8 cellular contexts compared by ENCODE assay signal in the genomic region with DNA sequence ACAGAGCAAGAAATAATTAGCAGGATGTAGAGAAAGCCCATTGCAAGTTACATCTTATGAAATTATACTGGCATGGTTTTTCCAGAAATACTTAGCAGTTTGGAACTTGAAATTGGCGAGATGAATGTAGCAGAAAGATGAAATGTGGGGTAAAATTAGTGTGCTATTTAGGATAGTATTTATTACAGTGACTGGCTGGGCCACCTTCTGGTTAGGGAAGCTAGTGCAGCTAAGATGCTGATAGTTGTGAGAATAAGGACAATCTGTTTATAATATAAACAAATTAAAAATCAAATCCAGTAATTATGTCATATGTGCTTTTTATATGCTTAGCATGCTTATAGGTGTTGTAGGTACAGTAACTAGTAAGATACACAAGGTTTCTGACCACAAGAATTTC.
DNase-seq lines count a peak whose midpoint lies in the region; ATAC-seq, FAIRE-seq and TF ChIP-seq lines count a peak whose summit lies in the region.

No MANE protein-coding gene starts in this region.

- intact Hi-C loops in adrenal gland (cut with DNase I) = no loop called here

- no peak for FAIRE-seq in D721Med (lab: Jason Lieb, UNC)

- ATAC-seq in HG02678 (IDR thresholded peaks at IDR 0.05; ENCODE audit: unreplicated experiment) = peak; percentile 62

- H3K4me3 ChIP-seq in adrenal gland = no peak overlapping the region

- TF ChIP-seq POLR2A in adrenal gland (IDR thresholded peaks at IDR 0.05) = no peak

- no peaks in the 10 kb centered on the region for H3K9me3 ChIP-seq in adrenal gland (replicated peaks in 1 of 3)

- H3K27ac ChIP-seq in adrenal gland = no peak overlapping the region

- H3K4me1 ChIP-seq in adrenal gland (replicated peaks in 1 of 2) = no peaks in the 10 kb centered on the region

- no peaks in the 10 kb centered on the region for H3K36me3 ChIP-seq in adrenal gland (replicated peaks in 1 of 2)

- DNase-seq in D721Med (ENCODE audit: insufficient read length, low spot score) = no peak
- DNase-seq in adrenal gland = peak in 3 of 7 donors; percentile 19 to 32 (median 22)
- DNase-seq in lung microvascular endothelial cell (ENCODE audit: low read depth in 2 of 2) = peak; percentile 36 to 46
- DNase-seq in NCI-H1105 treated with DMSO at 0.1 percent for 48 hours (lab: John Stamatoyannopoulos, UW) = no peak
- no peak for DNase-seq in NCI-H1048 (lab: John Stamatoyannopoulos, UW)
- DNase-seq in activated effector memory CD4-positive, alpha-beta T cell treated with anti-CD3 and anti-CD28 coated beads, Interleukin-2, amount 50 U/mL, for 16 hours = no peak
- no peak for DNase-seq in SKM-1 treated with dmso at 0.1 percent for 144 hours (lab: John Stamatoyannopoulos, UW; ENCODE audit: unreplicated experiment)

- no peaks in the 10 kb centered on the region for H3K27me3 ChIP-seq in adrenal gland

- 44 to 52% (median 44%) methylated on average over 1 of the region's 1 CpG for WGBS in adrenal gland, 4 donors

- TF ChIP-seq CTCF in D721Med (IDR thresholded peaks at IDR 0.05; ENCODE audit: insufficient read depth, missing control alignments) (peak; percentile 56), adrenal gland (IDR thresholded peaks at IDR 0.05) (peak; percentile 42 to 69 (median 54))

Comparison
In these comparisons a context has a peak if more than half of its experiments do, and no peak if none do; other contexts are left out.
1. DNase-seq: peak in lung microvascular endothelial cell (2 of 2); none in D721Med (single experiment), NCI-H1105 treated with DMSO at 0.1 percent for 48 hours (single experiment), NCI-H1048 (single experiment), activated effector memory CD4-positive, alpha-beta T cell treated with anti-CD3 and anti-CD28 coated beads, Interleukin-2, amount 50 U/mL, for 16 hours (single experiment) and SKM-1 treated with dmso at 0.1 percent for 144 hours (single experiment).